Comparison of ENCODE assay signal across 32 cellular contexts in genomic region chr2:61141151-61141550, GRCh38.
"Had no signal": no experiment of that assay in that cellular context is flagged by ENCODE, and none has a peak within 500 bp of the region (broad histone marks: within the 10 kb centered on the region; RNA-seq: fewer than 3 reads in every experiment).

No MANE protein-coding gene starts in this region.

- H3K4me3 Mint-ChIP-seq: activated CD4-positive, alpha-beta memory T cell treated with anti-CD3 and anti-CD28 coated beads for 36 hours; activated CD4-positive, alpha-beta T cell treated with anti-CD3 and anti-CD28 coated beads for 36 hours; activated CD4-positive, alpha-beta T cell treated with anti-CD3 and anti-CD28 coated beads, Interleukin-2, amount 10 ng/mL, durations not matched to agents 24 days and 14 days; activated CD8-positive, alpha-beta memory T cell treated with anti-CD3 and anti-CD28 coated beads, Interleukin-2, amount 10 ng/mL, durations not matched to agents 7 days and 5 days; activated CD8-positive, alpha-beta T cell treated with anti-CD3 and anti-CD28 coated beads, Interleukin-2, amount 10 ng/mL, durations not matched to agents 7 days and 5 days; activated naive CD4-positive, alpha-beta T cell treated with anti-CD3 and anti-CD28 coated beads for 36 hours; activated naive CD4-positive, alpha-beta T cell treated with anti-CD3 and anti-CD28 coated beads, Interleukin-2, amount 50 U/mL, for 24 hours; activated naive CD8-positive, alpha-beta T cell treated with anti-CD3 and anti-CD28 coated beads for 36 hours; activated naive CD8-positive, alpha-beta T cell treated with anti-CD3 and anti-CD28 coated beads, Interleukin-2, amount 50 U/mL, for 24 hours; activated T-helper 1 cell treated with anti-CD3 and anti-CD28 coated beads, Interleukin-12 subunit alpha, Interleukin-12 subunit beta, Interleukin-2, Interleukin-4 antibody, amounts not matched to agents 30 ng/mL and 10 ng/mL and 1 ng/mL, durations not matched to agents 14 hours and 24 hours and 36 hours; central memory CD8-positive, alpha-beta T cell; dendritic cell treated with granulocyte-macrophage colony-stimulating factor and Interleukin-4, amounts not matched to agents 40 ng/mL and 50 ng/mL, for 4 days; endodermal cell had no signal

- H3K36me3 ChIP-seq: adrenal gland, breast epithelium, cardiac muscle cell had no signal

- H3K9me3 Mint-ChIP-seq: activated CD4-positive, alpha-beta memory T cell treated with anti-CD3 and anti-CD28 coated beads for 36 hours; activated CD4-positive, alpha-beta T cell treated with anti-CD3 and anti-CD28 coated beads, Interleukin-2, amount 10 ng/mL, durations not matched to agents 24 days and 14 days; activated naive CD4-positive, alpha-beta T cell treated with anti-CD3 and anti-CD28 coated beads for 36 hours; activated naive CD4-positive, alpha-beta T cell treated with anti-CD3 and anti-CD28 coated beads, Interleukin-2, amount 50 U/mL, for 24 hours; activated naive CD8-positive, alpha-beta T cell treated with anti-CD3 and anti-CD28 coated beads for 36 hours; activated T-helper 1 cell treated with anti-CD3 and anti-CD28 coated beads, Interleukin-12 subunit alpha, Interleukin-12 subunit beta, Interleukin-2, Interleukin-4 antibody, amounts not matched to agents 30 ng/mL and 10 ng/mL and 1 ng/mL, durations not matched to agents 14 hours and 24 hours and 36 hours; activated T-helper 2 cell treated with anti-CD3 and anti-CD28 coated beads, Interferon-gamma antibody, Interleukin-2, Interleukin-4, amounts not matched to agents 10 μg/mL and 5 μg/mL and 100 μg/mL, durations not matched to agents 14 hours and 24 hours and 36 hours; central memory CD8-positive, alpha-beta T cell; dendritic cell treated with granulocyte-macrophage colony-stimulating factor and Interleukin-4, amounts not matched to agents 40 ng/mL and 50 ng/mL, for 4 days had no signal

- H3K36me3 Mint-ChIP-seq: activated naive CD4-positive, alpha-beta T cell treated with anti-CD3 and anti-CD28 coated beads, Interleukin-2, amount 50 U/mL, for 24 hours had no signal

- ATAC-seq: activated CD4-positive, alpha-beta T cell treated with anti-CD3 and anti-CD28 coated beads for 36 hours; activated CD8-positive, alpha-beta memory T cell treated with anti-CD3 and anti-CD28 coated beads, Interleukin-2, amount 10 ng/mL, durations not matched to agents 7 days and 5 days; activated CD8-positive, alpha-beta T cell treated with anti-CD3 and anti-CD28 coated beads, Interleukin-2, amount 10 ng/mL, durations not matched to agents 7 days and 5 days; activated naive CD8-positive, alpha-beta T cell treated with anti-CD3 and anti-CD28 coated beads, Interleukin-2, amount 50 U/mL, for 24 hours; esophagus mucosa had no signal

- H3K27ac Mint-ChIP-seq: activated CD4-positive, alpha-beta memory T cell treated with anti-CD3 and anti-CD28 coated beads for 36 hours; activated CD4-positive, alpha-beta T cell treated with anti-CD3 and anti-CD28 coated beads for 36 hours; activated CD4-positive, alpha-beta T cell treated with anti-CD3 and anti-CD28 coated beads, Interleukin-2, amount 10 ng/mL, durations not matched to agents 24 days and 14 days; activated CD8-positive, alpha-beta memory T cell treated with anti-CD3 and anti-CD28 coated beads, Interleukin-2, amount 10 ng/mL, durations not matched to agents 7 days and 5 days; activated CD8-positive, alpha-beta T cell treated with anti-CD3 and anti-CD28 coated beads, Interleukin-2, amount 10 ng/mL, durations not matched to agents 7 days and 5 days; activated naive CD4-positive, alpha-beta T cell treated with anti-CD3 and anti-CD28 coated beads for 36 hours; activated naive CD4-positive, alpha-beta T cell treated with anti-CD3 and anti-CD28 coated beads, Interleukin-2, amount 50 U/mL, for 24 hours; activated naive CD8-positive, alpha-beta T cell treated with anti-CD3 and anti-CD28 coated beads for 36 hours; activated naive CD8-positive, alpha-beta T cell treated with anti-CD3 and anti-CD28 coated beads, Interleukin-2, amount 50 U/mL, for 24 hours; activated T-helper 1 cell treated with anti-CD3 and anti-CD28 coated beads, Interleukin-12 subunit alpha, Interleukin-12 subunit beta, Interleukin-2, Interleukin-4 antibody, amounts not matched to agents 30 ng/mL and 10 ng/mL and 1 ng/mL, durations not matched to agents 14 hours and 24 hours and 36 hours; activated T-helper 2 cell treated with anti-CD3 and anti-CD28 coated beads, Interferon-gamma antibody, Interleukin-2, Interleukin-4, amounts not matched to agents 10 μg/mL and 5 μg/mL and 100 μg/mL, durations not matched to agents 14 hours and 24 hours and 36 hours; brain; dendritic cell treated with granulocyte-macrophage colony-stimulating factor and Interleukin-4, amounts not matched to agents 40 ng/mL and 50 ng/mL, for 4 days; endodermal cell had no signal

- H3K4me3 ChIP-seq: adrenal gland, breast epithelium, cardiac muscle cell, coronary artery, dorsolateral prefrontal cortex had no signal

- DNase-seq: activated CD4-positive, alpha-beta memory T cell treated with anti-CD3 and anti-CD28 coated beads for 36 hours; activated CD4-positive, alpha-beta T cell treated with anti-CD3 and anti-CD28 coated beads for 36 hours; activated CD4-positive, alpha-beta T cell treated with anti-CD3 and anti-CD28 coated beads, Interleukin-2, amount 10 ng/mL, durations not matched to agents 24 days and 14 days; activated CD4-positive, CD25-positive, alpha-beta regulatory T cell; activated CD4-positive, CD25-positive, alpha-beta regulatory T cell treated with anti-CD3 and anti-CD28 coated beads, Interleukin-2, amount 50 U/mL, for 72 hours; activated CD8-positive, alpha-beta memory T cell treated with anti-CD3 and anti-CD28 coated beads, Interleukin-2, amount 10 ng/mL, durations not matched to agents 7 days and 5 days; activated CD8-positive, alpha-beta memory T cell treated with anti-CD3 and anti-CD28 coated beads, Interleukin-2, amount 50 U/mL, for 4 hours; activated CD8-positive, alpha-beta T cell treated with anti-CD3 and anti-CD28 coated beads, Interleukin-2, amount 10 ng/mL, durations not matched to agents 7 days and 5 days; activated effector memory CD4-positive, alpha-beta T cell treated with anti-CD3 and anti-CD28 coated beads, Interleukin-2, amount 50 U/mL, for 16 hours; activated naive CD4-positive, alpha-beta T cell treated with anti-CD3 and anti-CD28 coated beads for 36 hours; activated naive CD8-positive, alpha-beta T cell treated with anti-CD3 and anti-CD28 coated beads for 36 hours; activated naive CD8-positive, alpha-beta T cell treated with anti-CD3 and anti-CD28 coated beads, Interleukin-2, amount 50 U/mL, for 24 hours; activated T-cell treated with anti-CD3 and anti-CD28 coated beads, Interleukin-2, amount 50 U/mL, for 1 hour; activated T-cell treated with anti-CD3 and anti-CD28 coated beads, Interleukin-2, amount 50 U/mL, for 48 hours; adrenal gland; amygdala; dorsolateral prefrontal cortex; effector memory CD4-positive, alpha-beta T cell; endodermal cell; foreskin fibroblast; head of caudate nucleus; T-helper 2 cell had no signal

- H3K27me3 ChIP-seq: adrenal gland, breast epithelium, cardiac muscle cell, dorsolateral prefrontal cortex had no signal

- H3K27ac ChIP-seq: adrenal gland, breast epithelium, cardiac muscle cell, coronary artery, dorsolateral prefrontal cortex had no signal

- H3K4me1 ChIP-seq: breast epithelium had no signal

- H3K9me3 ChIP-seq: adrenal gland, breast epithelium had no signal

- H3K4me1 Mint-ChIP-seq: endodermal cell had no signal

- H3K27me3 Mint-ChIP-seq: activated CD4-positive, alpha-beta T cell treated with anti-CD3 and anti-CD28 coated beads for 36 hours; activated CD8-positive, alpha-beta memory T cell treated with anti-CD3 and anti-CD28 coated beads, Interleukin-2, amount 10 ng/mL, durations not matched to agents 7 days and 5 days; activated naive CD4-positive, alpha-beta T cell treated with anti-CD3 and anti-CD28 coated beads, Interleukin-2, amount 50 U/mL, for 24 hours; activated naive CD8-positive, alpha-beta T cell treated with anti-CD3 and anti-CD28 coated beads for 36 hours; brain; central memory CD8-positive, alpha-beta T cell; dendritic cell treated with granulocyte-macrophage colony-stimulating factor and Interleukin-4, amounts not matched to agents 40 ng/mL and 50 ng/mL, for 4 days had no signal
